22 cellular contexts compared by ENCODE assay signal in the genomic region with DNA sequence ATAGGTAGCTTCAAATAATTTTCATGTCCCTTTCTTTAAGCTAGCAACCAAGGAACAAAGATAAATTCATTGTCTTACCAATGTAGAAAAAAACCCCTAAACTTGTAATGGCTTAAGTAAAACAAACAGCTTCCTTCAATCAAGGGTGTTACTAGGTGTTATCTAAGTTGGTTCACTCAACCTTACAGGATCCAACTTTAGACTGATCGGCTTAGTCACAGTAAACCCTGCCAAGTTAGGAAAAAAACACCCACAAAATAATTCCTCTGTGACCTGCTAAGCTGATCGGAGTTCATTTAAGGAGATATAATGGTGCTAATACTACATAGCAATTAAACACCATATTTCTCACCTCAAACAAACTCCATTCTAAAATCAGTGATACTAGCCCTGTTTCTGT. TPM values are rescaled to one million over a fixed set of nuclear protein-coding genes. Genes with fewer than 3 reads are reported as not detected.
"Had no signal": no experiment of that assay in that cellular context is flagged by ENCODE, and none has a peak within 500 bp of the region (broad histone marks: within the 10 kb centered on the region; RNA-seq: fewer than 3 reads in every experiment).

No MANE protein-coding gene starts in this region.

- H3K27me3 ChIP-seq: colonic mucosa, gastrocnemius medialis, left lung, sigmoid colon, suprapubic skin, thyroid gland had no signal

- H3K27ac ChIP-seq: colonic mucosa, left lung, parathyroid adenoma, prostate gland, sigmoid colon, skin epidermis, suprapubic skin, thyroid gland had no signal

- DNase-seq: colonic mucosa; effector CD4-positive, alpha-beta T cell; endodermal cell; gastrocnemius medialis; glutamatergic neuron; immature natural killer cell; left lung; mesenchymal stem cell; midbrain; occipital lobe; retina; sigmoid colon; stimulated activated CD4-positive, alpha-beta T cell treated with anti-CD3 and anti-CD28 coated beads, Interleukin-2, amount 100 ng/mL, for 48 hours; stimulated activated naive CD8-positive, alpha-beta T cell treated with anti-CD3 and anti-CD28 coated beads, Interleukin-15, Interleukin-2, amounts not matched to agents 100 U/mL and 50 U/mL, for 24 hours; thyroid gland had no signal

- FAIRE-seq: keratinocyte, urothelium cell line had no signal

- ATAC-seq: gastrocnemius medialis; left lung; stimulated activated naive CD8-positive, alpha-beta T cell treated with anti-CD3 and anti-CD28 coated beads, Interleukin-15, Interleukin-2, amounts not matched to agents 100 U/mL and 50 U/mL, for 24 hours had no signal

- H3K36me3 ChIP-seq: colonic mucosa, gastrocnemius medialis, left lung, prostate gland, suprapubic skin, thyroid gland had no signal

- H3K4me3 ChIP-seq: colonic mucosa, gastrocnemius medialis, left lung, lung, prostate gland, sigmoid colon, skin epidermis, suprapubic skin, thyroid gland had no signal

- H3K4me1 ChIP-seq: colonic mucosa, gastrocnemius medialis, left lung, parathyroid adenoma, prostate gland, sigmoid colon, suprapubic skin, thyroid gland had no signal

- H3K9me3 ChIP-seq: colonic mucosa, gastrocnemius medialis, left lung, prostate gland, sigmoid colon, suprapubic skin, thyroid gland had no signal

RNA-seq across cellular contexts. Expression of a gene that starts 16.2 kb away (rescaled TPM):
- total RNA-seq: endodermal cell, gastrocnemius medialis, suprapubic skin had no signal
- polyA plus RNA-seq: keratinocyte had no signal
